In the genomic region with DNA sequence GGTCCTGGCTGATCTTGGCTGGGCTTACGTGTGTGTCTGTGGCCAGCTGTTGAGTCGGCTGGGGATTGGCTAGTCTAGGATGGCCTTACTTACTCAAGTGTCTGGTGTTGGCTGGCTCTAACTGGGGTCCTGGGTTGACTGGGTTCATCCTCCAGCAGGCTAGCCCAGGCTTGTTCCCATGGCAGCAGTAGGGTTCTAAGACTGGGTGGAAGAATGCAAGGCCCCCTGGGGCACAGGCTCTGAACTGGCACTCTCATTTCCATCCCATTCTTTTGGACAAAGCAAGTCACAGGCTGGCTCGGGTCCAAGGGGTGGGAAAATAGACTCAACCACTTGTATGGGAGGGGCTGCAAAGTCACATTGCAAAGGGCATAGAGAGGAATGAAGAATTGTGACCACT, we compare ENCODE assay signal across 2 cellular contexts.
TF ChIP-seq lines count a peak whose summit lies in the region.

No MANE protein-coding gene starts in this region.

TF ChIP-seq in Ishikawa, 13 proteins besides CTCF, POLR2A, EP300 and RAD21:
- 0 out of 2 replicates have a peak, but pooled peaks have one; percentile 21 for TF ChIP-seq NFIC (IDR thresholded peaks at IDR 0.05)
- no peak for TF ChIP-seq TCF12 (IDR thresholded peaks at IDR 0.05; ENCODE audit: low read depth)

TF ChIP-seq in H1, 55 proteins besides CTCF, POLR2A, EP300 and RAD21:
- TF ChIP-seq ATF2 (IDR thresholded peaks at IDR 0.05; ENCODE audit: low read length) (no peak), POLR2AphosphoS5 (IDR thresholded peaks at IDR 0.05; ENCODE audit: low read depth, low read length) (no peak), EGR1 (IDR thresholded peaks at IDR 0.05; ENCODE audit: borderline replicate concordance, low read depth, low read length) (no peak), PHF8 (conservative IDR thresholded peaks at IDR 0.05; ENCODE audit: low read depth, low read length) (no peak)
